In genomic region chr18:59927246-59927825, GRCh38 we compare ENCODE assay signal across 8 cellular contexts. TPM values are rescaled to one million over a fixed set of nuclear protein-coding genes. Genes with fewer than 3 reads are reported as not detected.
DNase-seq lines count a peak whose midpoint lies in the region; ATAC-seq and TF ChIP-seq lines count a peak whose summit lies in the region.

No MANE protein-coding gene starts in this region.

- H3K9me3 Mint-ChIP-seq in mesothelial cell of epicardium (no peaks in the 10 kb centered on the region), nephron progenitor cell (no peaks in the 10 kb centered on the region)

- no peak overlapping the region for H3K4me3 ChIP-seq in psoas muscle

- H3K9me3 ChIP-seq in psoas muscle, result no peaks in the 10 kb centered on the region

- H3K4me1 Mint-ChIP-seq in mesothelial cell of epicardium (peaks cover 6% of the 10 kb centered on the region), nephron progenitor cell (peaks cover 3% of the 10 kb centered on the region)

- no peaks in the 10 kb centered on the region for H3K4me1 ChIP-seq in psoas muscle

- 40 to 48% (median 41%) methylated on average over 5 of the region's 5 CpGs for WGBS in psoas muscle, 3 donors

- intact Hi-C loops in psoas muscle (cut with DNase I), result no loop called here

- H3K27ac ChIP-seq in psoas muscle, result no peak overlapping the region

- H3K27me3 ChIP-seq in psoas muscle (ENCODE audit: insufficient read depth in 3 of 3, low read length in 2 of 3), result no peaks in the 10 kb centered on the region

- ATAC-seq in GM18873 (IDR thresholded peaks at IDR 0.05; ENCODE audit: low FRiP score, unreplicated experiment) (peak; percentile 85), GM21723 (IDR thresholded peaks at IDR 0.05; ENCODE audit: unreplicated experiment) (peak; percentile 75), psoas muscle (no peak)

- H3K36me3 ChIP-seq in psoas muscle (ENCODE audit: insufficient read depth in 1 of 2, low read depth in 1 of 2), result no peaks in the 10 kb centered on the region

- H3K4me3 Mint-ChIP-seq in mesothelial cell of epicardium (no peak overlapping the region), nephron progenitor cell (no peak overlapping the region)

- H3K27ac Mint-ChIP-seq in mesothelial cell of epicardium (peak overlapping the region; percentile 13), nephron progenitor cell (no peak overlapping the region)

- peak; percentile 50 for DNase-seq in MV-4-11 (lab: John Stamatoyannopoulos, UW)
- DNase-seq in mesothelial cell of epicardium (ENCODE audit: low spot score in 2 of 2, unreplicated experiment in 2 of 2), result no peak
- DNase-seq in amniotic stem cell (lab: John Stamatoyannopoulos, UW), result no peak
- no peak for DNase-seq in psoas muscle
- DNase-seq in NCI-H82 treated with DMSO at 0.1 percent for 48 hours (lab: John Stamatoyannopoulos, UW; ENCODE audit: unreplicated experiment), result no peak
- DNase-seq in nephron progenitor cell, result no peak

- TF ChIP-seq CTCF in mesothelial cell of epicardium (IDR thresholded peaks at IDR 0.05; ENCODE audit: unreplicated experiment) (no peak), psoas muscle (IDR thresholded peaks at IDR 0.05) (no peak), nephron progenitor cell (IDR thresholded peaks at IDR 0.05) (no peak)

- peaks cover 6% of the 10 kb centered on the region for H3K27me3 Mint-ChIP-seq in mesothelial cell of epicardium (ENCODE audit: low read depth)
- peaks cover 3% of the 10 kb centered on the region for H3K27me3 Mint-ChIP-seq in nephron progenitor cell (ENCODE audit: low read depth, poor library complexity)

- H3K36me3 Mint-ChIP-seq in mesothelial cell of epicardium (no peaks in the 10 kb centered on the region), nephron progenitor cell (ENCODE audit: low read depth) (no peaks in the 10 kb centered on the region)

RNA-seq across cellular contexts. Expression of gene PMAIP1, which starts 27.5 kb away (rescaled TPM):
- total RNA-seq in mesothelial cell of epicardium (7.6 to 10.9 TPM (median 9.9 TPM) in 3 replicates), psoas muscle (1 to 10 TPM in 1 of 4 donors, under 1 TPM in 3; 0.43 to 1.4 (median 0.74) TPM)
- 1 to 10 TPM in 2 of 3 donors, under 1 TPM in 1; 0.25 to 2.9 (median 1.8) TPM for polyA plus RNA-seq in psoas muscle

Comparison
In these comparisons a context has a peak if more than half of its experiments do, and no peak if none do; other contexts are left out.
1. ATAC-seq: peak in GM18873 (single experiment) and GM21723 (single experiment); none in psoas muscle (0 of 4).